ENCODE assay signal across 17 cellular contexts in the genomic region with DNA sequence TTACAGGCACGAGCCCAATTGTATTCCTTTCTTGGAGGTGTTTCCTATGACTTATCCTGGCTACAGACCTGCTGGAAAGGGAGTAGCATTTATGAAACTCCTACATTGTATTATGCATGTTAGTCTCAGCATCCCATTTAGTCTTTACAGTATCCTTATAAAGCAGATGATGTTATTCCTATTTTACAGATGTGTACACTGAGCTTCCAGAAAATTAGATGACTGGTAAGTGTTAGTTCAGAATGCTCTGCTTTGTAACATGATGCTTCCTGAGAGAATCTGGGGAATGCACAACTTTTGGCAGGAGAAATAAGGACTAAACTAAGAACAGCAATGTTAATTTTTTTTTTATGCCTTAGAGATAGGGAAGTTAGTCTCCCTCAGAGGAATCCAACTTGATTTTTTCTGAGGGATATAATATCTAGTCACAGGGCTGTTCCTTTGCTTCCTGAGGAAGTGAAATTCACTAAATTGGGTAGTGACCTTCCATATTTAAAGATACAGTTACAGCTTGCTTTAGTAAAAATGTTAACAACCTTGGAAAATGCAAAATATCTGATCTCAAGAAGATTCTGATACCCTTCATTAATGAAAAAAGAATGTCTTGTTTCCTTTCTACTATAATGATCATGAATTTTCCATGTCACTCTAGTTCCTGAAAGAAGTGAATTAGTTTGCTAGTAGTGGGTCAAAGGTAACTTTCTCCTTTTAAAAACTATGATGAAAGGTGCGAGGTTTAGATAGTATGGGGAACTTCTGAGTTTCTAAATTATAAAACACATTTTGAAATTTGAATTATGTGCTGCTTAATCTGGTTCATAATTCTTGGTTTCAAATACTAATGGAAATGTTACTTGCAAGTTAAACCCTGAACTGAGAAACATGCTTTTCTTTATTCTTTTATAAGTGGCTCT.
DNase-seq lines count a peak whose midpoint lies in the region; ATAC-seq and TF ChIP-seq lines count a peak whose summit lies in the region.
"Had no signal": no experiment of that assay in that cellular context is flagged by ENCODE, and none has a peak within 500 bp of the region (broad histone marks: within the 10 kb centered on the region; RNA-seq: fewer than 3 reads in every experiment).

No MANE protein-coding gene starts in this region.

- WGBS in heart left ventricle, 4 donors = 46 to 64% (median 54%) methylated on average over 2 of the region's 2 CpGs

- no peak for DNase-seq in heart left ventricle
- DNase-seq in cardiac septum (ENCODE audit: low spot score) = no peak
- DNase-seq in activated B cell treated with CpG ODN at 0.5 μM for 24 hours = no peak
- no peak for DNase-seq in left ventricle myocardium superior
- no peak for DNase-seq in upper lobe of right lung
- DNase-seq in stimulated activated CD4-positive, alpha-beta T cell treated with anti-CD3 and anti-CD28 coated beads, Interleukin-4, amount 100 ng/mL, for 4 hours = no peak
- DNase-seq in epidermal melanocyte (ENCODE audit: insufficient read length, low spot score) = no peak
- DNase-seq: activated naive CD8-positive, alpha-beta T cell treated with anti-CD3 and anti-CD28 coated beads, Interleukin-2, amount 10 ng/mL, durations not matched to agents 7 days and 5 days; Calu3; cortex of kidney; kidney; NCI-H524; nephron progenitor cell had no signal

- POLR2A ChIA-PET in activated B cell treated with CpG ODN at 0.5 μM for 24 hours (lab: Charles Lee) = interaction anchor here (0.6 kb wide), 1 partner anchor 127 kb away, joined by 3 read pairs; no protein-coding TSS in a partner anchor

- no peak overlapping the region for H3K4me3 Mint-ChIP-seq in activated B cell treated with CpG ODN at 0.5 μM for 24 hours
- H3K4me3 Mint-ChIP-seq: activated naive CD8-positive, alpha-beta T cell treated with anti-CD3 and anti-CD28 coated beads, Interleukin-2, amount 10 ng/mL, durations not matched to agents 7 days and 5 days; nephron progenitor cell had no signal

- no peaks in the 10 kb centered on the region for H3K27me3 Mint-ChIP-seq in activated B cell treated with CpG ODN at 0.5 μM for 24 hours
- H3K27me3 Mint-ChIP-seq: IgD-negative memory B cell had no signal

- intact Hi-C loops in heart left ventricle (cut with DNase I) (loop anchor here in 3 of 10 donors (5.0 to 10.0 kb wide), 4 partner anchors 71 to 113 kb away; no protein-coding TSS in a partner anchor), cardiac septum (cut with DNase I) (loop anchor here (5.0 kb wide), 1 partner anchor 71 kb away; no protein-coding TSS in a partner anchor), activated B cell treated with CpG ODN at 0.5 μM for 24 hours (cut with micrococcal nuclease) (loop anchor here (5.0 to 10.0 kb wide), 2 partner anchors 833 to 1441 kb away; no protein-coding TSS in a partner anchor), left ventricle myocardium superior (cut with micrococcal nuclease) (no loop called here), upper lobe of right lung (cut with DNase I) (no loop called here)

- TF ChIP-seq POLR2A in heart left ventricle (IDR thresholded peaks at IDR 0.05) = no peak

- peaks cover 56% of the 10 kb centered on the region for H3K4me1 Mint-ChIP-seq in activated B cell treated with CpG ODN at 0.5 μM for 24 hours
- H3K4me1 Mint-ChIP-seq: activated naive CD8-positive, alpha-beta T cell treated with anti-CD3 and anti-CD28 coated beads, Interleukin-2, amount 10 ng/mL, durations not matched to agents 7 days and 5 days; nephron progenitor cell had no signal

- CTCF ChIA-PET in activated B cell treated with CpG ODN at 0.5 μM for 24 hours (lab: Charles Lee) = interaction anchor here (0.8 to 1.8 kb wide), 4 partner anchors 10 to 131 kb away, joined by 3 to 6 read pairs (median 4); no protein-coding TSS in a partner anchor

- H3K4me3 ChIP-seq in heart left ventricle (no peak overlapping the region), upper lobe of right lung (no peak overlapping the region)
- H3K4me3 ChIP-seq: SJSA1 had no signal

- peak overlapping the region; percentile 12 for H3K27ac Mint-ChIP-seq in activated B cell treated with CpG ODN at 0.5 μM for 24 hours
- H3K27ac Mint-ChIP-seq: activated naive CD8-positive, alpha-beta T cell treated with anti-CD3 and anti-CD28 coated beads, Interleukin-2, amount 10 ng/mL, durations not matched to agents 7 days and 5 days; IgD-negative memory B cell; nephron progenitor cell had no signal

- H3K36me3 Mint-ChIP-seq in activated B cell treated with CpG ODN at 0.5 μM for 24 hours (ENCODE audit: low read depth) = no peaks in the 10 kb centered on the region
- H3K36me3 Mint-ChIP-seq: activated naive CD8-positive, alpha-beta T cell treated with anti-CD3 and anti-CD28 coated beads, Interleukin-2, amount 10 ng/mL, durations not matched to agents 7 days and 5 days; IgD-negative memory B cell had no signal

- no peaks in the 10 kb centered on the region for H3K9me3 Mint-ChIP-seq in activated B cell treated with CpG ODN at 0.5 μM for 24 hours
- H3K9me3 Mint-ChIP-seq: activated naive CD8-positive, alpha-beta T cell treated with anti-CD3 and anti-CD28 coated beads, Interleukin-2, amount 10 ng/mL, durations not matched to agents 7 days and 5 days; IgD-negative memory B cell; nephron progenitor cell had no signal

- ATAC-seq in heart left ventricle (peak in 3 of 4 donors; percentile 27 to 50 (median 43)), activated B cell treated with CpG ODN at 0.5 μM for 24 hours (ENCODE audit: low read depth) (no peak), left ventricle myocardium superior (peak; percentile 48), upper lobe of right lung (peak; percentile 79), HG03159 (IDR thresholded peaks at IDR 0.05; ENCODE audit: unreplicated experiment) (no peak)

- peaks cover 0 to 60% (median 7%) of the 10 kb centered on the region in 12 donors for H3K4me1 ChIP-seq in heart left ventricle
- peaks cover 5% of the 10 kb centered on the region for H3K4me1 ChIP-seq in upper lobe of right lung
- H3K4me1 ChIP-seq: SJSA1 had no signal

- TF ChIP-seq CTCF in heart left ventricle (IDR thresholded peaks at IDR 0.05) = no peak
- no peak for TF ChIP-seq CTCF in activated B cell treated with CpG ODN at 0.5 μM for 24 hours (IDR thresholded peaks at IDR 0.05)
- no peak for TF ChIP-seq CTCF in upper lobe of right lung (IDR thresholded peaks at IDR 0.05)

- no peaks in the 10 kb centered on the region for H3K36me3 ChIP-seq in heart left ventricle
- H3K36me3 ChIP-seq in upper lobe of right lung = no peaks in the 10 kb centered on the region
- H3K36me3 ChIP-seq: SJSA1 had no signal

- H3K9me3 ChIP-seq in heart left ventricle (peaks cover 0 to 4% (median 0%) of the 10 kb centered on the region in 12 donors), upper lobe of right lung (no peaks in the 10 kb centered on the region)
- H3K9me3 ChIP-seq: SJSA1 had no signal

- H3K27ac ChIP-seq in heart left ventricle (peak overlapping the region in 4 of 12 donors; percentile 2 to 57 (median 11)), upper lobe of right lung (peak overlapping the region; percentile 61)
- H3K27ac ChIP-seq: SJSA1, VCaP had no signal

- H3K27me3 ChIP-seq in heart left ventricle (no peaks in the 10 kb centered on the region), upper lobe of right lung (no peaks in the 10 kb centered on the region)
- H3K27me3 ChIP-seq: SJSA1 had no signal

Comparison
In these comparisons a context has a peak if more than half of its experiments do, and no peak if none do; other contexts are left out.
1. intact Hi-C loops: an anchor here in cardiac septum (5.0 kb wide) and activated B cell treated with CpG ODN at 0.5 μM for 24 hours (5.0 to 10.0 kb wide); none called in left ventricle myocardium superior and upper lobe of right lung.
2. ATAC-seq: peak in heart left ventricle (3 of 4), left ventricle myocardium superior (single experiment) and upper lobe of right lung (single experiment); none in activated B cell treated with CpG ODN at 0.5 μM for 24 hours (single experiment) and HG03159 (single experiment).